ENCODE assay signal across 22 cellular contexts in genomic region chr6:21375206-21375605, GRCh38.
DNase-seq lines count a peak whose midpoint lies in the region; ATAC-seq and TF ChIP-seq lines count a peak whose summit lies in the region.
"Had no signal": no experiment of that assay in that cellular context is flagged by ENCODE, and none has a peak within 500 bp of the region (broad histone marks: within the 10 kb centered on the region; RNA-seq: fewer than 3 reads in every experiment).

No MANE protein-coding gene starts in this region.

- peaks cover 36% of the 10 kb centered on the region for H3K4me1 ChIP-seq in OCI-LY3 (ENCODE audit: low read length)
- H3K4me1 ChIP-seq: colonic mucosa, spleen had no signal

- H3K79me2 ChIP-seq in OCI-LY3 (ENCODE audit: low read length) = no peaks in the 10 kb centered on the region

- peak; percentile 22 for DNase-seq in GM13977 (ENCODE audit: low spot score)
- no peak for DNase-seq in MG63
- DNase-seq in activated CD4-positive, alpha-beta T cell treated with anti-CD3 and anti-CD28 coated beads for 4 hours = no peak
- DNase-seq in mesenteric fat pad (ENCODE audit: low spot score) = no peak
- DNase-seq in NCI-H1417 (lab: John Stamatoyannopoulos, UW) = no peak
- DNase-seq: ACHN; activated CD8-positive, alpha-beta T cell treated with anti-CD3 and anti-CD28 coated beads for 36 hours; CD8-positive, alpha-beta T cell; colonic mucosa; H9; midbrain; NCI-H1092 treated with DMSO at 0.1 percent for 48 hours; PC-3; spleen; stomach had no signal

- H3K9me3 ChIP-seq in OCI-LY3 (ENCODE audit: insufficient read depth, low read length) = no peaks in the 10 kb centered on the region
- H3K9me3 ChIP-seq in MG63 = no peaks in the 10 kb centered on the region
- H3K9me3 ChIP-seq: ascending aorta, colonic mucosa, gastroesophageal sphincter, spleen, stomach had no signal

- peak; percentile 50 for ATAC-seq in GM19452 (IDR thresholded peaks at IDR 0.05; ENCODE audit: unreplicated experiment)
- ATAC-seq in HG02852 (IDR thresholded peaks at IDR 0.05; ENCODE audit: unreplicated experiment) = peak; percentile 91
- ATAC-seq: activated CD8-positive, alpha-beta T cell treated with anti-CD3 and anti-CD28 coated beads for 36 hours; CD8-positive, alpha-beta T cell; gastroesophageal sphincter; K562; PC-3 had no signal

- in situ Hi-C loops in GM13977 (cut with MboI; ENCODE audit: low pct_unique_long_range_greater_than_20kb, low sequenced_read_pairs, unreplicated experiment) = no loop called here

- TF ChIP-seq CTCF in GM13977 (IDR thresholded peaks at IDR 0.05; ENCODE audit: extremely low read depth, insufficient read depth, missing control alignments) = no peak
- no peak for TF ChIP-seq CTCF in OCI-LY3 (IDR thresholded peaks at IDR 0.05; ENCODE audit: low read depth, low read length)

- peak overlapping the region; percentile 61 for H3K9ac ChIP-seq in OCI-LY3 (ENCODE audit: low read length)

- H3K27me3 ChIP-seq in OCI-LY3 (ENCODE audit: low read depth, low read length) (no peaks in the 10 kb centered on the region), MG63 (no peaks in the 10 kb centered on the region)
- H3K27me3 ChIP-seq: ascending aorta, colonic mucosa, gastroesophageal sphincter, spleen, stomach had no signal

- H3K4me2 ChIP-seq in OCI-LY3 (ENCODE audit: low read length) = peak overlapping the region; percentile 64

- H3K36me3 ChIP-seq in OCI-LY3 (replicated peaks; ENCODE audit: low read depth, low read length) (no peaks in the 10 kb centered on the region), MG63 (no peaks in the 10 kb centered on the region)
- H3K36me3 ChIP-seq: ascending aorta, colonic mucosa, gastroesophageal sphincter, spleen, stomach had no signal

- H4K20me1 ChIP-seq in OCI-LY3 (ENCODE audit: insufficient read depth, low read length) = no peaks in the 10 kb centered on the region

- H2AFZ ChIP-seq in OCI-LY3 (ENCODE audit: low read depth, low read length) = peak overlapping the region; percentile 69

- H3K27ac ChIP-seq in OCI-LY3 (ENCODE audit: low read length) = peak overlapping the region; percentile 68
- H3K27ac ChIP-seq: ascending aorta, colonic mucosa, gastroesophageal sphincter, SK-N-MC, spleen, stomach had no signal

- H3K4me3 ChIP-seq in OCI-LY3 (ENCODE audit: low read length) (peak overlapping the region; percentile 39), MG63 (no peak overlapping the region)
- H3K4me3 ChIP-seq: ascending aorta, colonic mucosa, gastroesophageal sphincter, K562, SK-N-MC, spleen, stomach had no signal
